In genomic region chr16:81740163-81740562, GRCh38 we compare ENCODE assay signal across 10 cellular contexts. TPM values are rescaled to one million over a fixed set of nuclear protein-coding genes. Genes with fewer than 3 reads are reported as not detected.
DNase-seq lines count a peak whose midpoint lies in the region; ATAC-seq and TF ChIP-seq lines count a peak whose summit lies in the region.
"Had no signal": no experiment of that assay in that cellular context is flagged by ENCODE, and none has a peak within 500 bp of the region (broad histone marks: within the 10 kb centered on the region; RNA-seq: fewer than 3 reads in every experiment).

No MANE protein-coding gene starts in this region.

- no peaks in the 10 kb centered on the region for H3K9me3 Mint-ChIP-seq in naive thymus-derived CD8-positive, alpha-beta T cell

- DNase-seq in GM10248 (ENCODE audit: extremely low spot score), result peak; percentile 78
- no peak for DNase-seq in SW480 (ENCODE audit: low spot score)
- no peak for DNase-seq in NCI-H2029 treated with DMSO at 0.1 percent for 48 hours (lab: John Stamatoyannopoulos, UW)
- DNase-seq in pons (ENCODE audit: low spot score), result no peak
- no peak for DNase-seq in naive thymus-derived CD8-positive, alpha-beta T cell
- DNase-seq: activated CD8-positive, alpha-beta memory T cell treated with anti-CD3 and anti-CD28 coated beads, Interleukin-2, amount 50 U/mL, for 4 hours; stimulated activated naive CD8-positive, alpha-beta T cell treated with anti-CD3 and anti-CD28 coated beads, Interleukin-15, Interleukin-2, amounts not matched to agents 100 U/mL and 50 U/mL, for 24 hours had no signal

- peaks cover 3 to 31% (median 8%) of the 10 kb centered on the region in 4 donors for H3K4me1 Mint-ChIP-seq in naive thymus-derived CD8-positive, alpha-beta T cell

- CTCF ChIA-PET in GM10248 (lab: Yijun Ruan, JAX), result interaction anchor here (0.7 to 5.3 kb wide), 11 partner anchors 9 to 736 kb away, joined by 3 to 38 read pairs (median 4); no protein-coding TSS in a partner anchor

- no peaks in the 10 kb centered on the region for H3K36me3 Mint-ChIP-seq in naive thymus-derived CD8-positive, alpha-beta T cell

- no peaks in the 10 kb centered on the region for H3K27me3 Mint-ChIP-seq in naive thymus-derived CD8-positive, alpha-beta T cell

- no peak for TF ChIP-seq CTCF in GM10248 (IDR thresholded peaks at IDR 0.05; ENCODE audit: control extremely low read depth, extremely low read depth, low read depth, missing control alignments)

- TF ChIP-seq POLR2A in Raji (IDR thresholded peaks at IDR 0.05; ENCODE audit: insufficient read depth, low read depth, low read length), result peak; percentile 75

- POLR2A ChIA-PET in GM10248 (lab: Yijun Ruan, JAX), result interaction anchor here (0.7 to 1.1 kb wide), 4 partner anchors 12 to 77 kb away, joined by 3 to 4 read pairs (median 4); no protein-coding TSS in a partner anchor
- POLR2A ChIA-PET in naive thymus-derived CD8-positive, alpha-beta T cell (lab: Charles Lee), result interaction anchor here (0.5 to 0.6 kb wide), 2 partner anchors 10 to 159 kb away, joined by 3 to 5 read pairs; no protein-coding TSS in a partner anchor

- ATAC-seq in GM19395 (IDR thresholded peaks at IDR 0.05; ENCODE audit: unreplicated experiment) (peak; percentile 74), HG03060 (IDR thresholded peaks at IDR 0.05; ENCODE audit: low read depth, unreplicated experiment) (peak; percentile 46)
- ATAC-seq in naive thymus-derived CD8-positive, alpha-beta T cell, result no peak
- ATAC-seq: stimulated activated naive CD8-positive, alpha-beta T cell treated with anti-CD3 and anti-CD28 coated beads, Interleukin-15, Interleukin-2, amounts not matched to agents 100 U/mL and 50 U/mL, for 24 hours had no signal

- no peak overlapping the region for H3K4me3 Mint-ChIP-seq in naive thymus-derived CD8-positive, alpha-beta T cell

- H3K27ac Mint-ChIP-seq in naive thymus-derived CD8-positive, alpha-beta T cell, result no peak overlapping the region

RNA-seq across cellular contexts. Expression of gene PLCG2, which starts 38.9 kb away (rescaled TPM):
- 10 to 100 TPM; 12.1 to 12.5 TPM for total RNA-seq in naive thymus-derived CD8-positive, alpha-beta T cell
- 1 to 10 TPM in 1 of 3 donors, under 1 TPM in 2; 0.11 to 8.7 (median 0.19) TPM for polyA plus RNA-seq in naive thymus-derived CD8-positive, alpha-beta T cell

Comparison
In these comparisons a context has a peak if more than half of its experiments do, and no peak if none do; other contexts are left out.
1. ATAC-seq: peak in GM19395 (single experiment) and HG03060 (single experiment); none in naive thymus-derived CD8-positive, alpha-beta T cell (0 of 2).